Comparison of ENCODE assay signal across 10 cellular contexts in genomic region chr1:160099716-160100375, GRCh38. TPM values are rescaled to one million over a fixed set of nuclear protein-coding genes. Genes with fewer than 3 reads are reported as not detected.
DNase-seq lines count a peak whose midpoint lies in the region; ATAC-seq and TF ChIP-seq lines count a peak whose summit lies in the region.
"Had no signal": no experiment of that assay in that cellular context is flagged by ENCODE, and none has a peak within 500 bp of the region (broad histone marks: within the 10 kb centered on the region; RNA-seq: fewer than 3 reads in every experiment).

No MANE protein-coding gene starts in this region.

- TF ChIP-seq CTCF in thyroid gland (IDR thresholded peaks at IDR 0.05), result no peak

- POLR2A ChIA-PET in activated naive CD8-positive, alpha-beta T cell treated with anti-CD3 and anti-CD28 coated beads, Interleukin-2, amount 10 ng/mL, durations not matched to agents 7 days and 5 days (lab: Charles Lee), result interaction anchor here (1.2 to 2.1 kb wide), 3 partner anchors 15 to 192 kb away, joined by 3 to 8 read pairs (median 4); no protein-coding TSS in a partner anchor

- no peaks in the 10 kb centered on the region for H3K36me3 Mint-ChIP-seq in activated CD8-positive, alpha-beta memory T cell treated with anti-CD3 and anti-CD28 coated beads, Interleukin-2, amount 10 ng/mL, durations not matched to agents 7 days and 5 days
- no peaks in the 10 kb centered on the region for H3K36me3 Mint-ChIP-seq in activated naive CD8-positive, alpha-beta T cell treated with anti-CD3 and anti-CD28 coated beads, Interleukin-2, amount 10 ng/mL, durations not matched to agents 7 days and 5 days

- no peak for DNase-seq in activated CD8-positive, alpha-beta memory T cell treated with anti-CD3 and anti-CD28 coated beads, Interleukin-2, amount 10 ng/mL, durations not matched to agents 7 days and 5 days
- DNase-seq in activated CD8-positive, alpha-beta memory T cell treated with anti-CD3 and anti-CD28 coated beads, Interleukin-2, amount 50 U/mL, for 4 hours, result no peak
- DNase-seq in activated naive CD8-positive, alpha-beta T cell treated with anti-CD3 and anti-CD28 coated beads, Interleukin-2, amount 10 ng/mL, durations not matched to agents 7 days and 5 days, result no peak
- DNase-seq in thyroid gland (no peak), cortex of kidney (lab: John Stamatoyannopoulos, UW) (no peak)
- no peak for DNase-seq in activated CD8-positive, alpha-beta memory T cell treated with anti-CD3 and anti-CD28 coated beads for 24 hours
- DNase-seq: activated CD4-positive, CD25-positive, alpha-beta regulatory T cell; NCI-H446 had no signal

- CTCF ChIA-PET in activated CD8-positive, alpha-beta memory T cell treated with anti-CD3 and anti-CD28 coated beads, Interleukin-2, amount 10 ng/mL, durations not matched to agents 7 days and 5 days (lab: Charles Lee), result interaction anchor here (0.6 to 6.7 kb wide), 15 partner anchors 9 to 277 kb away, joined by 3 to 115 read pairs (median 10); partner anchors contain the start of genes KCNJ9 and PEX19

- no peaks in the 10 kb centered on the region for H3K9me3 Mint-ChIP-seq in activated CD8-positive, alpha-beta memory T cell treated with anti-CD3 and anti-CD28 coated beads, Interleukin-2, amount 10 ng/mL, durations not matched to agents 7 days and 5 days (ENCODE audit: low read depth)
- H3K9me3 Mint-ChIP-seq in activated naive CD8-positive, alpha-beta T cell treated with anti-CD3 and anti-CD28 coated beads, Interleukin-2, amount 10 ng/mL, durations not matched to agents 7 days and 5 days, result no peaks in the 10 kb centered on the region

- 89 to 95% methylated on average over 2 of the region's 2 CpGs for WGBS in thyroid gland, 2 donors

- H3K27me3 Mint-ChIP-seq in activated CD8-positive, alpha-beta memory T cell treated with anti-CD3 and anti-CD28 coated beads, Interleukin-2, amount 10 ng/mL, durations not matched to agents 7 days and 5 days, result no peaks in the 10 kb centered on the region
- no peaks in the 10 kb centered on the region for H3K27me3 Mint-ChIP-seq in activated naive CD8-positive, alpha-beta T cell treated with anti-CD3 and anti-CD28 coated beads, Interleukin-2, amount 10 ng/mL, durations not matched to agents 7 days and 5 days

- TF ChIP-seq POLR2A in thyroid gland (IDR thresholded peaks at IDR 0.05), result no peak

- no peak overlapping the region for H3K4me3 Mint-ChIP-seq in activated CD8-positive, alpha-beta memory T cell treated with anti-CD3 and anti-CD28 coated beads, Interleukin-2, amount 10 ng/mL, durations not matched to agents 7 days and 5 days
- peak overlapping the region; percentile 81 for H3K4me3 Mint-ChIP-seq in activated naive CD8-positive, alpha-beta T cell treated with anti-CD3 and anti-CD28 coated beads, Interleukin-2, amount 10 ng/mL, durations not matched to agents 7 days and 5 days

- H3K36me3 ChIP-seq in mucosa of stomach (ENCODE audit: control insufficient read depth, insufficient read depth, low read length), result no peaks in the 10 kb centered on the region
- peaks cover 0 to 2% of the 10 kb centered on the region in 2 donors for H3K36me3 ChIP-seq in thyroid gland

- H3K27ac Mint-ChIP-seq in activated CD8-positive, alpha-beta memory T cell treated with anti-CD3 and anti-CD28 coated beads, Interleukin-2, amount 10 ng/mL, durations not matched to agents 7 days and 5 days, result peak overlapping the region; percentile 84
- peak overlapping the region; percentile 88 for H3K27ac Mint-ChIP-seq in activated naive CD8-positive, alpha-beta T cell treated with anti-CD3 and anti-CD28 coated beads, Interleukin-2, amount 10 ng/mL, durations not matched to agents 7 days and 5 days

- intact Hi-C loops in thyroid gland (cut with DNase I), result loop anchor here (5.0 to 10.0 kb wide), 4 partner anchors 92 to 185 kb away; partner anchors contain the start of genes CASQ1, PEX19 and TAGLN2

- H3K27me3 ChIP-seq in mucosa of stomach (ENCODE audit: control insufficient read depth, insufficient read depth, low read length) (no peaks in the 10 kb centered on the region), thyroid gland (no peaks in the 10 kb centered on the region)

- H3K4me1 Mint-ChIP-seq in activated CD8-positive, alpha-beta memory T cell treated with anti-CD3 and anti-CD28 coated beads, Interleukin-2, amount 10 ng/mL, durations not matched to agents 7 days and 5 days, result peaks cover 38% of the 10 kb centered on the region
- H3K4me1 Mint-ChIP-seq in activated naive CD8-positive, alpha-beta T cell treated with anti-CD3 and anti-CD28 coated beads, Interleukin-2, amount 10 ng/mL, durations not matched to agents 7 days and 5 days, result peaks cover 39% of the 10 kb centered on the region

- no peak for ATAC-seq in activated CD8-positive, alpha-beta memory T cell treated with anti-CD3 and anti-CD28 coated beads, Interleukin-2, amount 10 ng/mL, durations not matched to agents 7 days and 5 days
- no peak for ATAC-seq in activated naive CD8-positive, alpha-beta T cell treated with anti-CD3 and anti-CD28 coated beads, Interleukin-2, amount 10 ng/mL, durations not matched to agents 7 days and 5 days (ENCODE audit: low read depth)
- no peak for ATAC-seq in activated CD4-positive, CD25-positive, alpha-beta regulatory T cell treated with anti-CD3 and anti-CD28 coated beads, Interleukin-2, amount 50 U/mL, for 24 hours

- H3K4me1 ChIP-seq in mucosa of stomach (ENCODE audit: control insufficient read depth, insufficient read depth, low read length) (peaks cover 42% of the 10 kb centered on the region), thyroid gland (peaks cover 31 to 61% of the 10 kb centered on the region in 2 donors)

- H3K27ac ChIP-seq in thyroid gland, result peak overlapping the region; percentile 93 to 97 (median 96)

- H3K4me3 ChIP-seq in mucosa of stomach (ENCODE audit: low read length), result peak overlapping the region; percentile 73
- H3K4me3 ChIP-seq in thyroid gland (replicated peaks in 1 of 3), result no peak overlapping the region

- H3K9ac ChIP-seq in mucosa of stomach (ENCODE audit: low read length), result peak overlapping the region; percentile 82

- H3K9me3 ChIP-seq in mucosa of stomach (ENCODE audit: control insufficient read depth, low read length) (no peaks in the 10 kb centered on the region), thyroid gland (no peaks in the 10 kb centered on the region)

RNA-seq across cellular contexts. Expression of gene IGSF8, which starts 1.4 kb away (rescaled TPM):
- 10 to 100 TPM; 30.9 to 35.0 TPM for total RNA-seq in activated CD8-positive, alpha-beta memory T cell treated with anti-CD3 and anti-CD28 coated beads, Interleukin-2, amount 10 ng/mL, durations not matched to agents 7 days and 5 days
- total RNA-seq in activated naive CD8-positive, alpha-beta T cell treated with anti-CD3 and anti-CD28 coated beads, Interleukin-2, amount 10 ng/mL, durations not matched to agents 7 days and 5 days, result 10 to 100 TPM; 39.8 to 44.6 TPM
- total RNA-seq in thyroid gland, result 10 to 100 TPM; 24.3 to 36.5 (median 28.2) TPM

RNA-seq across cellular contexts. Expression of gene ATP1A2, which starts 15.7 kb away (rescaled TPM):
- total RNA-seq in activated CD8-positive, alpha-beta memory T cell treated with anti-CD3 and anti-CD28 coated beads, Interleukin-2, amount 10 ng/mL, durations not matched to agents 7 days and 5 days, result not detected
- not detected for total RNA-seq in activated naive CD8-positive, alpha-beta T cell treated with anti-CD3 and anti-CD28 coated beads, Interleukin-2, amount 10 ng/mL, durations not matched to agents 7 days and 5 days
- total RNA-seq in thyroid gland, result 1 to 10 TPM; 1.1 to 4.2 (median 2.6) TPM

RNA-seq across cellular contexts. Expression of gene KCNJ9, which starts 18.5 kb away (rescaled TPM):
- not detected for total RNA-seq in activated CD8-positive, alpha-beta memory T cell treated with anti-CD3 and anti-CD28 coated beads, Interleukin-2, amount 10 ng/mL, durations not matched to agents 7 days and 5 days
- total RNA-seq in activated naive CD8-positive, alpha-beta T cell treated with anti-CD3 and anti-CD28 coated beads, Interleukin-2, amount 10 ng/mL, durations not matched to agents 7 days and 5 days, result not detected
- total RNA-seq in thyroid gland, result not detected

RNA-seq across cellular contexts. Expression of gene KCNJ10, which starts 29.9 kb away (rescaled TPM):
- total RNA-seq in activated CD8-positive, alpha-beta memory T cell treated with anti-CD3 and anti-CD28 coated beads, Interleukin-2, amount 10 ng/mL, durations not matched to agents 7 days and 5 days, result not detected
- not detected for total RNA-seq in activated naive CD8-positive, alpha-beta T cell treated with anti-CD3 and anti-CD28 coated beads, Interleukin-2, amount 10 ng/mL, durations not matched to agents 7 days and 5 days
- total RNA-seq in thyroid gland, result under 1 TPM in 3 of 4 donors, not detected in 1; 0.13 to 0.45 (median 0.33) TPM

RNA-seq across cellular contexts. Expression of gene ATP1A4, which starts 51.6 kb away (rescaled TPM):
- under 1 TPM in 1 of 2 experiments, not detected in 1; 0.40 TPM for total RNA-seq in activated CD8-positive, alpha-beta memory T cell treated with anti-CD3 and anti-CD28 coated beads, Interleukin-2, amount 10 ng/mL, durations not matched to agents 7 days and 5 days
- total RNA-seq in activated naive CD8-positive, alpha-beta T cell treated with anti-CD3 and anti-CD28 coated beads, Interleukin-2, amount 10 ng/mL, durations not matched to agents 7 days and 5 days, result not detected
- total RNA-seq in thyroid gland, result not detected
